Comparison of ENCODE assay signal across 21 cellular contexts in the genomic region with DNA sequence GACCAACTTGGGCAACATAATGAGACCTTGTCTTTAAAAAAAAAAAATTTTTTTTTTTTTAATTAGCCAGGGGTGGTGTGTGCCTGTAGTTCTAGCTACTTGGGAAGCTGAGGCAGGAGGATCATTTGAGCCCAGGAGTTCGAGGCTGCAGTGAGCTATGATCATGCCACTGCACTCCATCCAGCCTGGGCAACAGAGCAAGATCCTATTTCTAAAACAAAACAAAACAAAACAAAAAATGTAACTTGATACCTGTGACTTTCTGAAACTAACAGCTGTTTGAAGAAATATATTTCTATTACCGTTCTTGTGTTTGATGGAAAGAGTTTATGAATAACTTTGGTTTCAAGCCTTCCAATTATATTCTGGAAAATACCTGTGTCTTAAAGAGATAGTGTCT. TPM values are rescaled to one million over a fixed set of nuclear protein-coding genes. Genes with fewer than 3 reads are reported as not detected.
A peak's percentile ranks its signal among the peaks of the same experiment; 100 is the strongest.
DNase-seq lines count a peak whose midpoint lies in the region; ATAC-seq and TF ChIP-seq lines count a peak whose summit lies in the region.
"Had no signal": no experiment of that assay in that cellular context is flagged by ENCODE, and none has a peak within 500 bp of the region (broad histone marks: within the 10 kb centered on the region; RNA-seq: fewer than 3 reads in every experiment).

No MANE protein-coding gene starts in this region.

- 72% methylated on average over 2 of the region's 2 CpGs for WGBS in right cardiac atrium
- 41% methylated on average over 2 of the region's 2 CpGs for whole genome bisulfite sequencing in prostate gland
- 69 to 82% methylated on average over 2 of the region's 2 CpGs for WGBS in upper lobe of left lung, 2 donors

- H3K36me3 ChIP-seq in cardiac muscle cell (no peaks in the 10 kb centered on the region), prostate gland (no peaks in the 10 kb centered on the region), upper lobe of left lung (no peaks in the 10 kb centered on the region)
- H3K36me3 ChIP-seq: neutrophil had no signal

- DNase-seq in cardiac muscle cell (ENCODE audit: low read depth in 1 of 2, low spot score in 1 of 2) (no peak), left ventricle myocardium superior (no peak), right cardiac atrium (no peak), prostate gland (ENCODE audit: low spot score) (no peak), upper lobe of left lung (no peak), HT-29 (ENCODE audit: low spot score) (no peak), glomerular visceral epithelial cell (ENCODE audit: extremely low spot score) (no peak)
- DNase-seq: activated CD4-positive, alpha-beta T cell treated with anti-CD3 and anti-CD28 coated beads for 4 hours; activated CD8-positive, alpha-beta memory T cell treated with anti-CD3 and anti-CD28 coated beads, Interleukin-2, amount 50 U/mL, for 4 hours; activated gamma-delta T cell treated with Interleukin-2 at 50 U/mL for 16 hours; BE2C; Caco-2; GM23248; NCI-H1048; NCI-H2081; NCI-H510A; stimulated activated CD4-positive, alpha-beta T cell treated with anti-CD3 and anti-CD28 coated beads, Interleukin-1b, Interleukin-23, amount 100 ng/mL, for 48 hours; stimulated activated naive CD4-positive, alpha-beta T cell had no signal

- ATAC-seq in left ventricle myocardium superior, result no peak
- ATAC-seq in right cardiac atrium, result no peak
- ATAC-seq in upper lobe of left lung (ENCODE audit: low FRiP score in 2 of 2), result no peak
- ATAC-seq in HG02798 (IDR thresholded peaks at IDR 0.05; ENCODE audit: poor library complexity, unreplicated experiment), result no peak
- ATAC-seq: sciatic nerve had no signal

- no peak for TF ChIP-seq EP300 in upper lobe of left lung (IDR thresholded peaks at IDR 0.05)

- no peak for TF ChIP-seq CTCF in cardiac muscle cell (IDR thresholded peaks at IDR 0.05; ENCODE audit: low read depth, low read length)
- TF ChIP-seq CTCF in prostate gland (IDR thresholded peaks at IDR 0.05), result no peak
- TF ChIP-seq CTCF in upper lobe of left lung (IDR thresholded peaks at IDR 0.05), result no peak

- H3K27ac ChIP-seq in cardiac muscle cell (peak overlapping the region; percentile 97), right cardiac atrium (ENCODE audit: low read length) (peak overlapping the region; percentile 40), prostate gland (peak overlapping the region; percentile 56 to 59), upper lobe of left lung (peak overlapping the region in 3 of 4 donors; percentile 65 to 73 (median 69))
- H3K27ac ChIP-seq: GM23248, neutrophil had no signal

- no peak for TF ChIP-seq POLR2A in prostate gland (IDR thresholded peaks at IDR 0.05)
- TF ChIP-seq POLR2A in upper lobe of left lung (IDR thresholded peaks at IDR 0.05), result no peak

- H3K9me3 ChIP-seq in cardiac muscle cell (ENCODE audit: low read depth) (no peaks in the 10 kb centered on the region), right cardiac atrium (ENCODE audit: control insufficient read depth, low read length) (no peaks in the 10 kb centered on the region), prostate gland (no peaks in the 10 kb centered on the region), upper lobe of left lung (no peaks in the 10 kb centered on the region)
- H3K9me3 ChIP-seq: BE2C, Caco-2, neutrophil had no signal

- H3K4me3 ChIP-seq in cardiac muscle cell (peak overlapping the region; percentile 3), right cardiac atrium (ENCODE audit: low read length) (no peak overlapping the region), prostate gland (no peak overlapping the region), upper lobe of left lung (no peak overlapping the region)
- H3K4me3 ChIP-seq: GM23248 had no signal

- H3K4me1 ChIP-seq in cardiac muscle cell (ENCODE audit: low read depth) (peaks cover 80% of the 10 kb centered on the region), right cardiac atrium (ENCODE audit: control insufficient read depth, insufficient read depth, low read length) (peaks cover 20% of the 10 kb centered on the region), prostate gland (replicated peaks) (peaks cover 16% of the 10 kb centered on the region), upper lobe of left lung (peaks cover 30 to 40% (median 37%) of the 10 kb centered on the region in 4 donors)

- H3K27me3 ChIP-seq in cardiac muscle cell, result no peaks in the 10 kb centered on the region
- no peaks in the 10 kb centered on the region for H3K27me3 ChIP-seq in right cardiac atrium (ENCODE audit: control insufficient read depth, insufficient read depth)
- H3K27me3 ChIP-seq in prostate gland (replicated peaks; ENCODE audit: insufficient read depth), result no peaks in the 10 kb centered on the region
- H3K27me3 ChIP-seq in upper lobe of left lung, result no peaks in the 10 kb centered on the region
- H3K27me3 ChIP-seq: BE2C, neutrophil had no signal

- intact Hi-C loops in left ventricle myocardium superior (cut with micrococcal nuclease) (no loop called here), right cardiac atrium (cut with DNase I) (loop anchor here in 2 of 4 donors (5.0 kb wide), 2 partner anchors 38 to 43 kb away; no protein-coding TSS in a partner anchor), prostate gland (cut with DNase I) (loop anchor here (10.0 kb wide), 1 partner anchor 270 kb away; no protein-coding TSS in a partner anchor)

RNA-seq across cellular contexts. Expression of a gene that starts 1.7 kb away (rescaled TPM):
- total RNA-seq in cardiac muscle cell (52.3 and 78.0 TPM in 2 replicates), left ventricle myocardium superior (177 TPM), right cardiac atrium (100 to 1,000 TPM in 3 of 4 donors, 10 to 100 TPM in 1; 94.9 to 128 (median 116) TPM), prostate gland (10 to 100 TPM; 52.5 to 63.3 TPM), upper lobe of left lung (100 to 1,000 TPM in 2 of 6 donors, 10 to 100 TPM in 4; 26.3 to 202 (median 36.3) TPM)
- polyA plus RNA-seq in cardiac muscle cell (27.8 and 28.9 TPM in 2 replicates), right cardiac atrium (87.1 TPM)
- 1.6 and 4.8 TPM in 2 replicates for total RNA-seq in HT-29 (2014; rRNA removed; shearing (Covaris generic))

RNA-seq across cellular contexts. Expression of a gene that starts 17.2 kb away (rescaled TPM):
- total RNA-seq in cardiac muscle cell (133 and 159 TPM in 2 replicates), left ventricle myocardium superior (25.9 TPM), right cardiac atrium (10 to 100 TPM; 10.3 to 16.6 (median 13.2) TPM), prostate gland (10 to 100 TPM; 39.6 to 59.3 TPM), upper lobe of left lung (10 to 100 TPM in 4 of 6 donors, 1 to 10 TPM in 2; 8.2 to 27.6 (median 15.5) TPM)
- polyA plus RNA-seq in cardiac muscle cell (78.5 and 85.7 TPM in 2 replicates), right cardiac atrium (10.3 TPM)
- total RNA-seq in HT-29 (2014; rRNA removed; shearing (Covaris generic)), result 134 and 158 TPM in 2 replicates

RNA-seq across cellular contexts. Expression of a gene that starts 21.4 kb away (rescaled TPM):
- 21.9 and 46.6 TPM in 2 replicates for total RNA-seq in cardiac muscle cell
- polyA plus RNA-seq in cardiac muscle cell, result 32.7 and 47.6 TPM in 2 replicates
- 6.6 TPM for total RNA-seq in left ventricle myocardium superior
- 10 to 100 TPM in 1 of 4 donors, 1 to 10 TPM in 3; 7.4 to 12.2 (median 7.6) TPM for total RNA-seq in right cardiac atrium
- 12.2 TPM for polyA plus RNA-seq in right cardiac atrium
- total RNA-seq in prostate gland, result 10 to 100 TPM; 16.6 to 26.2 TPM
- total RNA-seq in upper lobe of left lung, result 10 to 100 TPM in 4 of 6 donors, 1 to 10 TPM in 2; 1.9 to 16.4 (median 12.4) TPM
- total RNA-seq in HT-29 (2014; rRNA removed; shearing (Covaris generic)), result 41.0 and 44.7 TPM in 2 replicates

Comparison
In these comparisons a context has a peak if more than half of its experiments do, and no peak if none do; other contexts are left out.
1. H3K27ac ChIP-seq: peak in every context shown above with its lines; median percentile 97 in cardiac muscle cell; 69 in upper lobe of left lung; 58 in prostate gland; 40 in right cardiac atrium.